In genomic region chr2:74383254-74383653, GRCh38 we compare ENCODE assay signal across 15 cellular contexts. TPM values are rescaled to one million over a fixed set of nuclear protein-coding genes. Genes with fewer than 3 reads are reported as not detected.
A peak's percentile ranks its signal among the peaks of the same experiment; 100 is the strongest.
DNase-seq lines count a peak whose midpoint lies in the region; ATAC-seq and TF ChIP-seq lines count a peak whose summit lies in the region.
"Had no signal": no experiment of that assay in that cellular context is flagged by ENCODE, and none has a peak within 500 bp of the region (broad histone marks: within the 10 kb centered on the region; RNA-seq: fewer than 3 reads in every experiment).

No MANE protein-coding gene starts in this region.

- intact Hi-C loops in prostate gland (cut with DNase I), result no loop called here

- TF ChIP-seq CTCF in AG10803 (conservative IDR thresholded peaks at IDR 0.05; ENCODE audit: low read length), result no peak
- no peak for TF ChIP-seq CTCF in fibroblast of mammary gland (conservative IDR thresholded peaks at IDR 0.05; ENCODE audit: control insufficient read depth, insufficient read depth, low read depth, low read length)
- TF ChIP-seq CTCF in prostate gland (IDR thresholded peaks at IDR 0.05), result no peak
- no peak for TF ChIP-seq CTCF in coronary artery (IDR thresholded peaks at IDR 0.05)

- DNase-seq in AG10803 (ENCODE audit: low read depth), result peak; percentile 77
- peak; percentile 62 for DNase-seq in fibroblast of mammary gland (ENCODE audit: low read depth)
- peak; percentile 59 for DNase-seq in prostate gland (ENCODE audit: low spot score)
- DNase-seq in stimulated activated CD4-positive, alpha-beta T cell treated with anti-CD3 and anti-CD28 coated beads, Interleukin-2, amount 100 ng/mL, for 24 hours, result no peak
- DNase-seq in coronary artery (ENCODE audit: low spot score), result no peak
- no peak for DNase-seq in retina
- DNase-seq: CD4-positive, CD25-positive, alpha-beta regulatory T cell; foreskin keratinocyte; kidney; NCI-H187; NK-92 treated with Interleukin-12 subunit alpha and Interleukin-12 subunit beta, amount 100 ng/mL, for 24 hours; T-helper 1 cell had no signal

- H3K4me1 ChIP-seq in prostate gland (replicated peaks), result peaks cover 17% of the 10 kb centered on the region

- no peaks in the 10 kb centered on the region for H3K27me3 ChIP-seq in prostate gland (replicated peaks; ENCODE audit: insufficient read depth)
- H3K27me3 ChIP-seq: foreskin keratinocyte had no signal

- 15% methylated on average over 1 of the region's 1 CpG for WGBS in prostate gland

- TF ChIP-seq POLR2A in prostate gland (IDR thresholded peaks at IDR 0.05), result no peak

- no peak for ATAC-seq in GM19023 (IDR thresholded peaks at IDR 0.05; ENCODE audit: unreplicated experiment)
- ATAC-seq: foreskin keratinocyte, GM23338 had no signal

- H3K9me3 ChIP-seq in prostate gland, result no peaks in the 10 kb centered on the region

- no peak overlapping the region for H3K4me3 ChIP-seq in AG10803 (ENCODE audit: low read length)
- no peak overlapping the region for H3K4me3 ChIP-seq in fibroblast of mammary gland (ENCODE audit: control insufficient read depth, low read depth, low read length)
- no peak overlapping the region for H3K4me3 ChIP-seq in prostate gland
- no peak overlapping the region for H3K4me3 ChIP-seq in coronary artery
- H3K4me3 ChIP-seq: GM23338 had no signal

- H3K27ac ChIP-seq in angular gyrus (ENCODE audit: low read depth, low read length), result peak overlapping the region; percentile 19
- peak overlapping the region; percentile 19 to 43 for H3K27ac ChIP-seq in prostate gland
- H3K27ac ChIP-seq in coronary artery, result peak overlapping the region in 1 of 2 donors; percentile 9
- H3K27ac ChIP-seq: foreskin keratinocyte had no signal

- no peaks in the 10 kb centered on the region for H3K36me3 ChIP-seq in prostate gland

RNA-seq across cellular contexts. Expression of gene DCTN1, which starts 3.1 kb away (rescaled TPM):
- 100 to 1,000 TPM in 1 of 2 donors, 10 to 100 TPM in 1; 93.9 to 294 TPM for total RNA-seq in prostate gland

RNA-seq across cellular contexts. Expression of gene C2orf81, which starts 38.2 kb away (rescaled TPM):
- total RNA-seq in prostate gland, result 1 to 10 TPM; 6.1 to 6.8 TPM

RNA-seq across cellular contexts. Expression of gene WDR54, which starts 38.3 kb away (rescaled TPM):
- total RNA-seq in prostate gland, result 10 to 100 TPM; 11.4 to 19.4 TPM

RNA-seq across cellular contexts. Expression of gene SLC4A5, which starts 40.0 kb away (rescaled TPM):
- 10 to 100 TPM in 1 of 2 donors, 1 to 10 TPM in 1; 6.2 to 65.9 TPM for total RNA-seq in prostate gland

RNA-seq across cellular contexts. Expression of gene RTKN, which starts 58.5 kb away (rescaled TPM):
- 10 to 100 TPM; 24.5 to 26.0 TPM for total RNA-seq in prostate gland

Comparison
In these comparisons a context has a peak if more than half of its experiments do, and no peak if none do; other contexts are left out.
1. DNase-seq: peak in AG10803 (single experiment), fibroblast of mammary gland (single experiment) and prostate gland (single experiment); none in stimulated activated CD4-positive, alpha-beta T cell treated with anti-CD3 and anti-CD28 coated beads, Interleukin-2, amount 100 ng/mL, for 24 hours (0 of 2), coronary artery (single experiment) and retina (single experiment).